Comparison of ENCODE assay signal across 8 cellular contexts in the genomic region with DNA sequence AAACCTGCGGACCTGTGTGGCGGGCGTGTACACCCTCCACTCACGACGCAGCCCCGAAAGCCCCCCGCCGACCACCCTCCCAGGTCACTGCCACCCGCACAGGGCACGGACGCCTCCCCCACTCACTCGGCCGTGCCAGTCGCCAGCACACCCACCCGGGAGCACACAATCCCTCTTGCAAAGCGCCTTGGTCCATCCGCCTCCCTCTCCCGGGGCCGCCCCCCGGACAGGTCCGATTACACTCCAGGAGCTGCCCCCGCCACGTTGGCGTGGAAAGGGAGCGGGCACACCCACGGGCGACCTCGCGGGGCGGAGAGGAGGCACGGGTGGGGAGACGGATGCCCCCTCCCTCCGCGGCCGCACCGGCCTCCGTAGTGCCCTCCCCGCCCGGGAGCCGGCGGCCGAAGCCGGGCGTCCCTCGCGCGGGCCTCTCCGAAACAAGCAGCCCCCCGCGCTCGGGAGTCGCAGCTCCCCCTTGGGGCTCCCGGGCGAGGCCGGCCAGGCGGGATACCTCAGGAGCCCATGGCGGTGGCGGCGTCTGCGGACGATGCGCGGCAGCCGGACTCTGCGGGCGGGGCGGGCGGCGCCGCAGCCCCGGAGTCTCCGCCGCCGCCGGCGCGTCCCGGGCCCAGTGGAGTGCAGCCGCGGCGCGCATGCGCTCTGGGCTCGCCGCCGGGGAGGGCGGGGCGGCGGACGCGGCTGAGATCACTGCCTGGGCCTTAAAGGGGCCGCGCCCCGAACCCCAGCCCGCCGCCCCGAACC.
DNase-seq lines count a peak whose midpoint lies in the region; ATAC-seq lines count a peak whose summit lies in the region.

A gene (minus strand): TSS at position 638 of the 762 bp plus-strand sequence. CDS start 25,049 bp downstream, outside the sequence.

- no peak for ATAC-seq in HG02840 (IDR thresholded peaks at IDR 0.05; ENCODE audit: low FRiP score, unreplicated experiment)

- H3K27ac ChIP-seq in caudate nucleus (ENCODE audit: low read depth, low read length): peak within 1 kb of the TSS; percentile 95

- DNase-seq in ELR (ENCODE audit: low read depth) (peak; percentile 73), GOT3 (lab: John Stamatoyannopoulos, UW) (peak; percentile 49), NCI-H1105 (lab: John Stamatoyannopoulos, UW) (peak; percentile 54), caudate nucleus (lab: John Stamatoyannopoulos, UW) (peak in 55 of 61 donors; percentile 29 to 87 (median 67)), islet precursor cell (peak; percentile 82)
- peak; percentile 54 for DNase-seq in activated CD4-positive, CD25-positive, alpha-beta regulatory T cell treated with anti-CD3 and anti-CD28 coated beads, Interleukin-2, amount 50 U/mL, for 16 hours (ENCODE audit: low read depth, low spot score)
- peak; percentile 52 to 65 for DNase-seq in stimulated activated CD4-positive, alpha-beta T cell treated with anti-CD3 and anti-CD28 coated beads, Interleukin-12 subunit alpha, Interleukin-12 subunit beta, amount 100 ng/mL, for 24 hours (ENCODE audit: low read depth in 2 of 2)
